25 cellular contexts compared by ENCODE assay signal in the genomic region with DNA sequence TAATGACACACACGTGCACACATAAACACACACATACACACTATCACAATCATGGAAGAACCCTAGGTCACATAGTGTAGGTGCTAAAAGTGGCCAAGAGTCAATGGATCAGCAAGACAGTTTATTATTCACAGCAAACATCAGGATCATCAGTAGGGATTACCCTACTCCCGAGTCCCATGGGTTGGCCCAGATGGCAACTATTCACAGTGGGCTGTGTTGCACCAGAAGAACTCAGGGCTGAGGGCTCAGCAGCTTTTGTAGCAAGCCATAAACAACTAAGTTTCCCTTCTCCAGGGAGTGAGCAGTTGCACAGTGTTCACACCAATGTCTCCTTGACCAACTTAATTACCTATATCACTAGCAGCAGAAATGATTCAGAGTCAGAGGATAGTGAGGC.
"Had no signal": no experiment of that assay in that cellular context is flagged by ENCODE, and none has a peak within 500 bp of the region (broad histone marks: within the 10 kb centered on the region; RNA-seq: fewer than 3 reads in every experiment).

No MANE protein-coding gene starts in this region.

- H3K9me3 Mint-ChIP-seq: mesothelial cell of epicardium, naive B cell had no signal

- H3K9me3 ChIP-seq: colonic mucosa, esophagus squamous epithelium, gastrocnemius medialis, heart right ventricle, lower lobe of right lung, mucosa of descending colon had no signal

- DNase-seq: colonic mucosa; dermis blood vessel endothelial cell; dorsolateral prefrontal cortex; effector CD4-positive, alpha-beta T cell; effector memory CD4-positive, alpha-beta T cell; erythroblast; esophagus squamous epithelium; foreskin fibroblast; foreskin melanocyte; gastrocnemius medialis; glutamatergic neuron; head of caudate nucleus; heart right ventricle; hippocampal formation; kidney glomerular epithelial cell; left colon; left ventricle myocardium superior; lower lobe of right lung; mesenchymal stem cell; naive B cell had no signal

- ATAC-seq: esophagus mucosa, gastrocnemius medialis, heart right ventricle, left lobe of liver, left ventricle myocardium superior, lower lobe of right lung had no signal

- H3K4me3 Mint-ChIP-seq: mesothelial cell of epicardium, naive B cell had no signal

- H3K27ac Mint-ChIP-seq: mesothelial cell of epicardium had no signal

- H3K36me3 ChIP-seq: colonic mucosa, esophagus squamous epithelium, gastrocnemius medialis, heart right ventricle, lower lobe of right lung had no signal

- H3K36me3 Mint-ChIP-seq: mesothelial cell of epicardium, naive B cell had no signal

- H3K4me1 ChIP-seq: colonic mucosa had no signal

- H3K4me3 ChIP-seq: colonic mucosa, dorsolateral prefrontal cortex, esophagus squamous epithelium, gastrocnemius medialis, heart right ventricle, lower lobe of right lung, mucosa of descending colon had no signal

- H3K27ac ChIP-seq: colonic mucosa, epithelial cell of prostate, esophagus squamous epithelium, gastrocnemius medialis, heart right ventricle, lower lobe of right lung had no signal

- H3K27me3 ChIP-seq: colonic mucosa, dorsolateral prefrontal cortex, esophagus squamous epithelium, gastrocnemius medialis, heart right ventricle had no signal

- H3K27me3 Mint-ChIP-seq: naive B cell had no signal
